Comparison of ENCODE assay signal across 8 cellular contexts in genomic region chr17:36463916-36464764, GRCh38. TPM values are rescaled to one million over a fixed set of nuclear protein-coding genes. Genes with fewer than 3 reads are reported as not detected.
DNase-seq lines count a peak whose midpoint lies in the region; ATAC-seq, FAIRE-seq and TF ChIP-seq lines count a peak whose summit lies in the region.

No MANE protein-coding gene starts in this region.

- H3K27ac Mint-ChIP-seq in Calu3 (ENCODE audit: unreplicated experiment), result no peak overlapping the region

- no peaks in the 10 kb centered on the region for H3K4me1 Mint-ChIP-seq in Calu3 (ENCODE audit: low read depth, unreplicated experiment)

- ATAC-seq in HG03565 (IDR thresholded peaks at IDR 0.05; ENCODE audit: unreplicated experiment) (no peak), GM21825 (IDR thresholded peaks at IDR 0.05; ENCODE audit: unreplicated experiment) (no peak)

- peaks cover 92% of the 10 kb centered on the region for H3K27me3 Mint-ChIP-seq in Calu3 (ENCODE audit: unreplicated experiment)

- H3K9me3 Mint-ChIP-seq in Calu3 (ENCODE audit: low read depth, unreplicated experiment), result no peaks in the 10 kb centered on the region

- H3K4me3 Mint-ChIP-seq in Calu3 (ENCODE audit: low read depth, unreplicated experiment), result no peak overlapping the region

- no peak for TF ChIP-seq CTCF in Calu3 (IDR thresholded peaks at IDR 0.05; ENCODE audit: unreplicated experiment)
- TF ChIP-seq CTCF in fibroblast of pulmonary artery (IDR thresholded peaks at IDR 0.05; ENCODE audit: low read length, missing control alignments), result no peak
- TF ChIP-seq CTCF in D721Med (IDR thresholded peaks at IDR 0.05; ENCODE audit: insufficient read depth, missing control alignments), result no peak

- FAIRE-seq in D721Med (lab: Jason Lieb, UNC), result no peak

- in situ Hi-C loops in KBM-7 (cut with MboI; ENCODE audit: low pct_unique_long_range_greater_than_20kb, low sequenced_read_pairs), result no loop called here

- H3K36me3 Mint-ChIP-seq in Calu3 (ENCODE audit: insufficient read depth, unreplicated experiment), result no peaks in the 10 kb centered on the region

- intact Hi-C loops in Calu3 (cut with micrococcal nuclease; ENCODE audit: unreplicated experiment), result no loop called here

- DNase-seq in Calu3, result peak; percentile 69
- DNase-seq in KBM-7, result peak; percentile 62
- peak; percentile 61 to 63 for DNase-seq in activated CD4-positive, alpha-beta T cell treated with anti-CD3 and anti-CD28 coated beads, Interleukin-2, amount 50 U/mL, for 48 hours
- DNase-seq in fibroblast of pulmonary artery (ENCODE audit: low read depth), result peak; percentile 75
- DNase-seq in occipital lobe (lab: John Stamatoyannopoulos, UW), result peak; percentile 27
- DNase-seq in D721Med (ENCODE audit: insufficient read length, low spot score), result no peak

- H3K4me3 ChIP-seq in fibroblast of pulmonary artery (replicated peaks; ENCODE audit: low read depth, low read length), result no peak overlapping the region

- CTCF ChIA-PET in Calu3 (lab: Charles Lee), result no interaction called here

- no TSS peak for BruUV-seq in Calu3 (replicated peaks; lab: Mats Ljungman, UMichigan)

RNA-seq across cellular contexts. Expression of gene ZNHIT3, which starts 22.3 kb away (rescaled TPM):
- total RNA-seq in Calu3 (2022), result 32.6 and 33.6 TPM in 2 replicates
- total RNA-seq in occipital lobe, result 44.6 TPM
